8 cellular contexts compared by ENCODE assay signal in the genomic region with DNA sequence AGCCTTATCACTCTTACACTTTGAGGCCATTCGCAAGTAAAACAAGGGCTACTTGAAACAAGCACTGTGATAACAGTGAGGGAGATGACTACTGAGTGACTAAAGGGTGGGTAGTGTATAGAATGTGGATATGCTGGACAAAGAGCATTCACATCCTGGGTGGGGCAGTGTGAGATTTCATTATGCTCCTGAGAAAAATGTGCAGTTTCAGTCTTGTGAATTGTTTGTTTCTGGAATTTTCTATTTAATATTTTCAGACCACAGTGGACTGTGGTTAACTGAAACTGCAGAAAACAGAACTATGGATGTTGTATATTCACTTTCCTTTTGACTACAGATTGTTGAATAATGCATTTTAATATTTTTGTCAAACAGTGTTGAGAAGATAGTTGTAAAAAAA. TPM values are rescaled to one million over a fixed set of nuclear protein-coding genes. Genes with fewer than 3 reads are reported as not detected.
DNase-seq lines count a peak whose midpoint lies in the region; ATAC-seq and TF ChIP-seq lines count a peak whose summit lies in the region.

No MANE protein-coding gene starts in this region.

- H3K4me3 Mint-ChIP-seq in H9 = no peak overlapping the region

- POLR2A ChIA-PET in AG04450 (lab: Yijun Ruan, JAX) = no interaction called here

- no CpG with 5 or more reads among the region's 1 CpG for WGBS in H9 (ENCODE audit: extremely low coverage, insufficient read length, low lambda C conversion rate)

- no peak overlapping the region for H2BK12ac ChIP-seq in H9 (ENCODE audit: insufficient read length, low read depth, low read length)

- H3K9me3 ChIP-seq in AG04450 (ENCODE audit: control insufficient read depth, insufficient read depth, low read length) (peaks cover 4% of the 10 kb centered on the region), H9 (ENCODE audit: control insufficient read depth, low read depth, low read length) (no peaks in the 10 kb centered on the region)

- peaks cover 23 to 38% (median 36%) of the 10 kb centered on the region in 3 experiments for H3K36me3 Mint-ChIP-seq in H9 (ENCODE audit: insufficient read depth in 1 of 3, low read depth in 3 of 3)

- H3K4me1 ChIP-seq in H9 (ENCODE audit: insufficient read depth, low read length) = peaks cover under 1% of the 10 kb centered on the region; the same call in 1 of the 2 replicates

- no peak overlapping the region for H3K4ac ChIP-seq in H9 (ENCODE audit: low read depth, low read length)

- DNase-seq in AG04450 (ENCODE audit: low read depth, low spot score) (peak; percentile 59), epithelial cell of esophagus (ENCODE audit: low read depth) (peak; percentile 94), T-helper 1 cell (no peak), H9 (no peak), SKM-1 (lab: John Stamatoyannopoulos, UW; ENCODE audit: unreplicated experiment) (no peak)
- no peak for DNase-seq in activated CD4-positive, alpha-beta T cell treated with anti-CD3 and anti-CD28 coated beads, Interleukin-2, amount 50 U/mL, for 48 hours

- H3K18ac ChIP-seq in H9 (ENCODE audit: insufficient read length, low read depth, low read length) = no peak overlapping the region

- H2BK20ac ChIP-seq in H9 (ENCODE audit: low read depth, low read length, poor library complexity, severe bottlenecking) = no peak overlapping the region

- H3K14ac ChIP-seq in H9 (ENCODE audit: insufficient read depth, low read length) = no peak overlapping the region

- no peak overlapping the region for H3K4me2 ChIP-seq in H9 (ENCODE audit: insufficient read depth, insufficient read length, low read length)

- no peaks in the 10 kb centered on the region for H3K79me1 ChIP-seq in H9 (ENCODE audit: insufficient read depth, low read depth, low read length, poor library complexity, severe bottlenecking)

- no peak overlapping the region for H4K8ac ChIP-seq in H9 (replicated peaks; ENCODE audit: insufficient read length, low read depth, low read length)

- H3K27me3 ChIP-seq in AG04450 (ENCODE audit: control insufficient read depth, insufficient read depth, low read length) (no peaks in the 10 kb centered on the region), H9 (ENCODE audit: insufficient read depth, low read length) (no peaks in the 10 kb centered on the region)

- H3K27ac ChIP-seq in AG04450 (ENCODE audit: low read depth, low read length) = no peak overlapping the region
- no peak overlapping the region for H3K27ac ChIP-seq in H9 (ENCODE audit: insufficient read length, low read depth, low read length)

- H3K23ac ChIP-seq in H9 (ENCODE audit: insufficient read length, low read depth, low read length) = no peak overlapping the region

- H2AK5ac ChIP-seq in H9 (ENCODE audit: insufficient read length, low read length) = no peak overlapping the region

- H3K4me3 ChIP-seq in AG04450 (ENCODE audit: low read depth, low read length) (no peak overlapping the region), epithelial cell of esophagus (ENCODE audit: low read length) (no peak overlapping the region)

- H2BK5ac ChIP-seq in H9 (ENCODE audit: insufficient read length, low read length) = no peak overlapping the region

- ATAC-seq in GM19468 (IDR thresholded peaks at IDR 0.05; ENCODE audit: extremely low read depth, unreplicated experiment) (peak; percentile 52), HG03457 (IDR thresholded peaks at IDR 0.05; ENCODE audit: unreplicated experiment) (peak; percentile 75)

- TF ChIP-seq CTCF in AG04450 (IDR thresholded peaks at IDR 0.05; ENCODE audit: low read depth, low read length) (no peak), epithelial cell of esophagus (IDR thresholded peaks at IDR 0.05; ENCODE audit: insufficient read depth, low read depth, low read length, missing control alignments) (no peak), H9 (conservative IDR thresholded peaks at IDR 0.05) (no peak)

- H3K9ac ChIP-seq in H9 (ENCODE audit: extremely low read depth, insufficient read length, low read length) = no peak overlapping the region

- H4K5ac ChIP-seq in H9 (ENCODE audit: insufficient read length, low read depth, low read length) = no peak overlapping the region

- H2AFZ ChIP-seq in H9 (ENCODE audit: low read length) = no peak overlapping the region

- peaks cover 23% of the 10 kb centered on the region in 2 experiments for H3K4me1 Mint-ChIP-seq in H9

- no peaks in the 10 kb centered on the region for H3K27me3 Mint-ChIP-seq in H9 (ENCODE audit: low read depth)

- peak overlapping the region in 1 of 3 experiments; percentile 70; a peak in 1 of 7 replicates for H3K27ac Mint-ChIP-seq in H9

- no peaks in the 10 kb centered on the region for H3K79me2 ChIP-seq in H9 (ENCODE audit: insufficient read depth, low read length)

- H4K91ac ChIP-seq in H9 (ENCODE audit: insufficient read length, low read depth, low read length) = no peak overlapping the region

- H2BK120ac ChIP-seq in H9 (ENCODE audit: low read depth, low read length, poor library complexity, severe bottlenecking) = no peak overlapping the region

- H2BK15ac ChIP-seq in H9 (ENCODE audit: low read depth, low read length) = no peak overlapping the region

- no peaks in the 10 kb centered on the region for H4K20me1 ChIP-seq in H9 (ENCODE audit: control insufficient read depth, insufficient read depth, insufficient read length)

- H3K23me2 ChIP-seq in H9 (ENCODE audit: insufficient read length, low read depth, low read length, poor library complexity, severe bottlenecking) = no peaks in the 10 kb centered on the region

- CTCF ChIA-PET in AG04450 (lab: Charles Lee) = no interaction called here

- H3K9me3 Mint-ChIP-seq in H9 = peaks cover 2 to 5% of the 10 kb centered on the region in 2 experiments; a peak in 4 of 5 replicates

- H3T11ph ChIP-seq in H9 (ENCODE audit: low read length) = no peak overlapping the region

- no peak overlapping the region for H3K56ac ChIP-seq in H9 (ENCODE audit: insufficient read length, low read depth, low read length)

RNA-seq across cellular contexts. Expression of a gene that starts 25.1 kb away (rescaled TPM):
- 5.7 and 8.0 TPM in 2 replicates for polyA plus RNA-seq in AG04450 (2011; rRNA removed)
- 2.4 and 6.5 TPM in 2 replicates for polyA minus RNA-seq in AG04450 (2011; rRNA and poly(A)+ RNA removed)
- not detected in 2 replicates for total RNA-seq in H9 (2021)

Comparison
In these comparisons a context has a peak if more than half of its experiments do, and no peak if none do; other contexts are left out.
1. DNase-seq: peak in AG04450 (single experiment) and epithelial cell of esophagus (single experiment); none in T-helper 1 cell (0 of 5), H9 (single experiment), SKM-1 (single experiment) and activated CD4-positive, alpha-beta T cell treated with anti-CD3 and anti-CD28 coated beads, Interleukin-2, amount 50 U/mL, for 48 hours (0 of 2).